8 cellular contexts compared by ENCODE assay signal in genomic region chr6:28657367-28657755, GRCh38.
DNase-seq lines count a peak whose midpoint lies in the region; ATAC-seq, FAIRE-seq and TF ChIP-seq lines count a peak whose summit lies in the region.

No MANE protein-coding gene starts in this region.

- no peak overlapping the region for H3K27ac ChIP-seq in OCI-LY7 (ENCODE audit: low read depth, low read length, poor library complexity, severe bottlenecking)
- no peak overlapping the region for H3K27ac ChIP-seq in endothelial cell of umbilical vein (ENCODE audit: insufficient read depth, low read depth, low read length)

- peak overlapping the region; percentile 86 for H3K4me2 ChIP-seq in OCI-LY7 (ENCODE audit: low read length)
- H3K4me2 ChIP-seq in endothelial cell of umbilical vein (ENCODE audit: insufficient read depth, low read length): peak overlapping the region; percentile 43

- TF ChIP-seq POLR2A in endothelial cell of umbilical vein (IDR thresholded peaks at IDR 0.05; ENCODE audit: low read depth, low read length): no peak

- H3K9me2 ChIP-seq in OCI-LY7 (ENCODE audit: insufficient read depth, low read length): no peaks in the 10 kb centered on the region

- H4K20me1 ChIP-seq in OCI-LY7 (ENCODE audit: insufficient read depth, low read length) (no peaks in the 10 kb centered on the region), endothelial cell of umbilical vein (replicated peaks; ENCODE audit: control insufficient read depth, extremely low read depth, insufficient read depth, low read length) (no peaks in the 10 kb centered on the region)

- no peak for FAIRE-seq in endothelial cell of umbilical vein (lab: Jason Lieb, UNC)

- no peaks in the 10 kb centered on the region for H3K36me3 ChIP-seq in OCI-LY7 (ENCODE audit: insufficient read depth, low read length)
- no peaks in the 10 kb centered on the region for H3K36me3 ChIP-seq in endothelial cell of umbilical vein (ENCODE audit: control insufficient read depth in 2 of 2, extremely low read depth in 1 of 2, insufficient read depth in 2 of 2, low read length in 2 of 2)

- POLR2A ChIA-PET in OCI-LY7 (lab: Charles Lee) (no interaction called here), endothelial cell of umbilical vein (lab: Charles Lee) (no interaction called here)

- H3K4me1 ChIP-seq in OCI-LY7 (ENCODE audit: insufficient read depth, low read length, poor library complexity, severe bottlenecking) (peaks cover 18% of the 10 kb centered on the region), endothelial cell of umbilical vein (ENCODE audit: control insufficient read depth, extremely low read depth, insufficient read depth, low read length) (peaks cover 8% of the 10 kb centered on the region)

- no peaks in the 10 kb centered on the region for H3K9me1 ChIP-seq in endothelial cell of umbilical vein (replicated peaks; ENCODE audit: control insufficient read depth, extremely low read depth, insufficient read depth, low read length)

- no peaks in the 10 kb centered on the region for H3K9me3 ChIP-seq in OCI-LY7 (ENCODE audit: low read length)
- H3K9me3 ChIP-seq in endothelial cell of umbilical vein (replicated peaks; ENCODE audit: control insufficient read depth, insufficient read depth, low read length): no peaks in the 10 kb centered on the region

- CTCF ChIA-PET in OCI-LY7 (lab: Charles Lee; ENCODE audit: unreplicated experiment) (no interaction called here), endothelial cell of umbilical vein (lab: Charles Lee) (interaction anchor here (1.4 kb wide), 1 partner anchor 11 kb away, joined by 3 read pairs; no protein-coding TSS in a partner anchor)

- intact Hi-C loops in OCI-LY7 (cut with micrococcal nuclease; ENCODE audit: unreplicated experiment): loop anchor here (5.0 to 10.0 kb wide), 3 partner anchors 325 to 1183 kb away; partner anchors contain the start of gene ZNF184
- intact Hi-C loops in endothelial cell of umbilical vein (cut with micrococcal nuclease): loop anchor here (5.0 to 10.0 kb wide), 2 partner anchors 70 to 443 kb away; no protein-coding TSS in a partner anchor

- peaks cover 20 to 34% of the 10 kb centered on the region in 2 experiments for H3K27me3 ChIP-seq in endothelial cell of umbilical vein (ENCODE audit: control insufficient read depth in 2 of 2, insufficient read depth in 2 of 2, low read length in 2 of 2)

- peak overlapping the region; percentile 75 for H3K4me3 ChIP-seq in GM08714 (ENCODE audit: low read length)
- peak overlapping the region; percentile 82 for H3K4me3 ChIP-seq in OCI-LY7 (ENCODE audit: low read depth, low read length, poor library complexity, severe bottlenecking)
- H3K4me3 ChIP-seq in endothelial cell of umbilical vein (replicated peaks in 1 of 3; ENCODE audit: insufficient read depth in 1 of 3, low read depth in 1 of 3, low read length in 3 of 3): no peak overlapping the region
- H3K4me3 ChIP-seq in retinal pigment epithelial cell (ENCODE audit: low read length): peak overlapping the region; percentile 61

- H2AFZ ChIP-seq in OCI-LY7 (ENCODE audit: low read length) (peak overlapping the region; percentile 98), endothelial cell of umbilical vein (ENCODE audit: low read depth, low read length) (no peak overlapping the region)

- ATAC-seq in GM19455 (IDR thresholded peaks at IDR 0.05; ENCODE audit: unreplicated experiment) (no peak), HG03135 (IDR thresholded peaks at IDR 0.05; ENCODE audit: unreplicated experiment) (no peak)

- no peak overlapping the region for H3K9ac ChIP-seq in endothelial cell of umbilical vein (replicated peaks; ENCODE audit: extremely low read depth, insufficient read depth, low read length)

- dilution Hi-C loops in endothelial cell of umbilical vein (cut with MboI; ENCODE audit: extremely low pct_ligation_motif_present, low sequenced_read_pairs): no loop called here

- BruUV-seq in OCI-LY7 (replicated peaks; lab: Mats Ljungman, UMichigan): no TSS peak
- no TSS peak for BruUV-seq in endothelial cell of umbilical vein (replicated peaks; lab: Mats Ljungman, UMichigan)

- no peak for DNase-seq in OCI-LY7 (ENCODE audit: low spot score)
- DNase-seq in endothelial cell of umbilical vein (ENCODE audit: low read depth, low spot score): no peak
- no peak for DNase-seq in retinal pigment epithelial cell (ENCODE audit: low read depth)
- no peak for DNase-seq in mucosa of gallbladder (ENCODE audit: low spot score)
- DNase-seq in mesenteric fat pad (ENCODE audit: low spot score): no peak

- no peaks in the 10 kb centered on the region for H3K79me2 ChIP-seq in OCI-LY7 (ENCODE audit: insufficient read depth, low read depth, low read length)
- H3K79me2 ChIP-seq in endothelial cell of umbilical vein (ENCODE audit: control insufficient read depth, insufficient read depth, low read length): no peaks in the 10 kb centered on the region

- TF ChIP-seq CTCF in OCI-LY7 (conservative IDR thresholded peaks at IDR 0.05; ENCODE audit: low read length) (no peak), endothelial cell of umbilical vein (IDR thresholded peaks at IDR 0.05; ENCODE audit: extremely low read depth in 1 of 2, insufficient read depth in 1 of 2, low read depth in 1 of 2, low read length in 2 of 2) (no peak), retinal pigment epithelial cell (conservative IDR thresholded peaks at IDR 0.05; ENCODE audit: low read depth, low read length) (no peak)

TF ChIP-seq in endothelial cell of umbilical vein, 7 proteins besides CTCF, POLR2A, EP300 and RAD21:
- no peak for TF ChIP-seq EZH2 (IDR thresholded peaks at IDR 0.05; ENCODE audit: borderline replicate concordance, low read depth, low read length, severe bottlenecking)
- no peak for TF ChIP-seq FOS (IDR thresholded peaks at IDR 0.05; ENCODE audit: borderline replicate concordance, insufficient read depth, low read length)
- TF ChIP-seq GATA2 (IDR thresholded peaks at IDR 0.05; ENCODE audit: insufficient read depth, insufficient read length, low read depth, low read length): no peak
- no peak for TF ChIP-seq POLR2AphosphoS5 (IDR thresholded peaks at IDR 0.05; ENCODE audit: insufficient read depth, low read depth, low read length)
- no peak for TF ChIP-seq MAX (IDR thresholded peaks at IDR 0.05; ENCODE audit: insufficient read depth, insufficient read length)
- TF ChIP-seq JUN (IDR thresholded peaks at IDR 0.05; ENCODE audit: borderline replicate concordance, insufficient read depth, insufficient read length, low read depth): no peak
- TF ChIP-seq MYC (IDR thresholded peaks at IDR 0.05; ENCODE audit: low read depth, low read length): no peak

Comparison
In these comparisons a context has a peak if more than half of its experiments do, and no peak if none do; other contexts are left out.
1. H3K4me3 ChIP-seq: peak in GM08714 (single experiment), OCI-LY7 (single experiment) and retinal pigment epithelial cell (single experiment); none in endothelial cell of umbilical vein (0 of 3).